In the genomic region with DNA sequence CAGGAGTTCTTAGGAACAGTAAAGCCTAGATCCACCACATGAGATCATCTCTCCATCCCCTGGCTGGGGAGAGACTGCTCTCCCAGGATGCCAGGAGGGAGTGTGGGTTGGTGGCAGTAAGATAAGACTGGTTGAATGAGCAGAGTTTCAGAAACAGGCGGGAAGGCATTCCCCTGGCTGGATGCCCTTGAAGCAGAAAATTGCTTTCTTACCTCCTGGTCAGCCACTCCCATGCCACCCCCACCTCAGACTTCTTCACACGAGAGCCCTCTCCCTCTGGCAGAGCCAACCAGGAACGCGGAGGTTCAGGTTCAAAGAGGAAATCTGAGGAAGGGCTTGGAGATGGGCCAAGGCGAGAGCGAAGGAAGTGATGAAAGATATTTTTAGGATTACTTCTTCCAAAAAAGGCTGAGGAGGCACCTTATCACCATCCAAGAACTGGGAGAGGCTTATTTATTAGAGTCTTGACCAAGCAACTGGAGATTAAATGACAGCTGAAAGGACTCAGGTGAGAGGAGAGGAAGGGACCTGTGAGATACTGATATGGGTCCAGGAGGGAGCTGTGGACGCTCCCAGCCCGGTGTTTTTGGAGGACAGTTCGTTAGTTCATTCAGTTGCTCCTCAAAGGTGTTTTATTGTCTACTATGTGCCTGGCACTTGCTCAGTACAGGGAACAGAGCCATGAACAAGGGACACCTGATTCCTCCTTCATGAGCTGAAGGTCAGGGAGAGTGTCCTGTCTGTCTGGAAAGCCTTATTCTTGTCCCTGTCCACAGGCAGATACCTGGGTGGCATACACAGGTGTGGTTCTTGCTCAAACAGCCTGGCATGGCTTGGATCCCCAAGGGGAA, we compare ENCODE assay signal across 15 cellular contexts. TPM values are rescaled to one million over a fixed set of nuclear protein-coding genes. Genes with fewer than 3 reads are reported as not detected.
A peak's percentile ranks its signal among the peaks of the same experiment; 100 is the strongest.
DNase-seq lines count a peak whose midpoint lies in the region; ATAC-seq, FAIRE-seq and TF ChIP-seq lines count a peak whose summit lies in the region.
"Had no signal": no experiment of that assay in that cellular context is flagged by ENCODE, and none has a peak within 500 bp of the region (broad histone marks: within the 10 kb centered on the region; RNA-seq: fewer than 3 reads in every experiment).

No MANE protein-coding gene starts in this region.

- TF ChIP-seq CTCF in 22Rv1 (IDR thresholded peaks at IDR 0.05) (no peak), HEK293 (tag by site-specific recombination; IDR thresholded peaks at IDR 0.05) (no peak), PC-3 (conservative IDR thresholded peaks at IDR 0.05; ENCODE audit: low read depth, low read length) (no peak), keratinocyte (optimal IDR thresholded peaks at IDR 0.05 in 1 of 3, IDR thresholded peaks at IDR 0.05 in 1 of 3, conservative IDR thresholded peaks at IDR 0.05 in 1 of 3; ENCODE audit: extremely low read depth in 1 of 3, insufficient read depth in 2 of 3, low read length in 3 of 3) (no peak)

- H3K4me1 ChIP-seq in HEK293 (ENCODE audit: control insufficient read depth, insufficient read depth, low read length) (peaks cover 9% of the 10 kb centered on the region), PC-3 (ENCODE audit: insufficient read depth, low read length) (no peaks in the 10 kb centered on the region), keratinocyte (ENCODE audit: control insufficient read depth, extremely low read depth, insufficient read depth, low read length) (peaks cover 17% of the 10 kb centered on the region)
- no peaks in the 10 kb centered on the region for H3K4me1 ChIP-seq in CD8-positive, alpha-beta memory T cell (ENCODE audit: insufficient read depth, low read length)
- H3K4me1 ChIP-seq: gastroesophageal sphincter had no signal

- H3K9me3 ChIP-seq in HEK293 (ENCODE audit: control insufficient read depth, insufficient read depth, low read depth, low read length), result no peaks in the 10 kb centered on the region
- no peaks in the 10 kb centered on the region for H3K9me3 ChIP-seq in PC-3 (ENCODE audit: low read length)
- H3K9me3 ChIP-seq in keratinocyte (ENCODE audit: control insufficient read depth, low read depth, low read length), result no peaks in the 10 kb centered on the region
- no peaks in the 10 kb centered on the region for H3K9me3 ChIP-seq in CD8-positive, alpha-beta memory T cell (ENCODE audit: low read length)
- H3K9me3 ChIP-seq: gastroesophageal sphincter had no signal

- no peaks in the 10 kb centered on the region for H3K4me1 Mint-ChIP-seq in CD8-positive, alpha-beta memory T cell
- peaks cover 7% of the 10 kb centered on the region for H3K4me1 Mint-ChIP-seq in stimulated activated memory B cell treated with anti-CD40 and anti-IgM and Interleukin-4, amounts not matched to agents 10 μg/mL and 1 μg/mL and 100 μg/mL, for 72 hours

- no peaks in the 10 kb centered on the region for H3K79me2 ChIP-seq in PC-3 (ENCODE audit: low read length)
- no peaks in the 10 kb centered on the region for H3K79me2 ChIP-seq in keratinocyte (ENCODE audit: control insufficient read depth, insufficient read depth, low read length)

- H3K4me3 Mint-ChIP-seq in CD8-positive, alpha-beta memory T cell, result no peak overlapping the region
- H3K4me3 Mint-ChIP-seq in stimulated activated memory B cell treated with anti-CD40 and anti-IgM and Interleukin-4, amounts not matched to agents 10 μg/mL and 1 μg/mL and 100 μg/mL, for 72 hours, result no peak overlapping the region
- H3K4me3 Mint-ChIP-seq: activated CD4-positive, alpha-beta T cell treated with anti-CD3 and anti-CD28 coated beads for 36 hours; central memory CD8-positive, alpha-beta T cell had no signal

- POLR2A ChIA-PET in HEK293 (lab: Yijun Ruan, JAX), result interaction anchor here (0.6 to 1.4 kb wide), 2 partner anchors 19 to 64 kb away, joined by 3 to 4 read pairs; a partner anchor contains a TSS
- POLR2A ChIA-PET in PC-3 (lab: Charles Lee; ENCODE audit: unreplicated experiment), result no interaction called here
- POLR2A ChIA-PET in CD8-positive, alpha-beta memory T cell (lab: Charles Lee), result no interaction called here

- H3K4me3 ChIP-seq in HEK293 (ENCODE audit: low read depth, low read length) (no peak overlapping the region), PC-3 (ENCODE audit: low read length) (no peak overlapping the region), keratinocyte (ENCODE audit: control insufficient read depth in 2 of 3, extremely low read depth in 1 of 3, insufficient read depth in 2 of 3, low read depth in 1 of 3, low read length in 3 of 3) (peak overlapping the region in 1 of 3 experiments; percentile 57)
- no peak overlapping the region for H3K4me3 ChIP-seq in CD8-positive, alpha-beta memory T cell (ENCODE audit: low read length)
- H3K4me3 ChIP-seq: gastroesophageal sphincter, SK-N-MC had no signal

- H3K4me2 ChIP-seq in PC-3 (ENCODE audit: low read length) (no peak overlapping the region), keratinocyte (ENCODE audit: control insufficient read depth, extremely low read depth, insufficient read depth, low read depth, low read length) (peak overlapping the region; percentile 62)

- FAIRE-seq in keratinocyte (lab: Jason Lieb, UNC), result no peak

- peak overlapping the region; percentile 37; the same call in 1 of the 2 replicates for H3K27ac ChIP-seq in 22Rv1
- H3K27ac ChIP-seq in HEK293 (ENCODE audit: extremely low read depth, low read depth, low read length), result peak overlapping the region; percentile 22; the same call in 1 of the 2 replicates
- no peak overlapping the region for H3K27ac ChIP-seq in PC-3 (ENCODE audit: low read length)
- H3K27ac ChIP-seq in keratinocyte (ENCODE audit: control insufficient read depth, insufficient read depth, low read length), result no peak overlapping the region
- no peak overlapping the region for H3K27ac ChIP-seq in CD8-positive, alpha-beta memory T cell (ENCODE audit: low read depth, low read length)
- H3K27ac ChIP-seq: gastroesophageal sphincter, SK-N-MC had no signal

- H3K9me1 ChIP-seq in keratinocyte (ENCODE audit: control insufficient read depth, extremely low read depth, insufficient read depth, low read length), result no peaks in the 10 kb centered on the region

- H3K27me3 Mint-ChIP-seq in CD8-positive, alpha-beta memory T cell, result peaks cover 5 to 33% of the 10 kb centered on the region in 2 donors
- H3K27me3 Mint-ChIP-seq in stimulated activated memory B cell treated with anti-CD40 and anti-IgM and Interleukin-4, amounts not matched to agents 10 μg/mL and 1 μg/mL and 100 μg/mL, for 72 hours, result peaks cover 48% of the 10 kb centered on the region

- H3K27me3 ChIP-seq in PC-3 (ENCODE audit: low read length), result peaks cover 36% of the 10 kb centered on the region
- H3K27me3 ChIP-seq in keratinocyte (ENCODE audit: control insufficient read depth, extremely low read depth, insufficient read depth, low read length), result peaks cover 52% of the 10 kb centered on the region
- H3K27me3 ChIP-seq in CD8-positive, alpha-beta memory T cell (ENCODE audit: insufficient read depth, low read length, poor library complexity, severe bottlenecking), result no peaks in the 10 kb centered on the region

- BruUV-seq in PC-3 (replicated peaks; lab: Mats Ljungman, UMichigan), result no TSS peak

- H3F3A ChIP-seq in PC-3 (ENCODE audit: low read length, unreplicated experiment), result no peaks in the 10 kb centered on the region

- CTCF ChIA-PET in HEK293 (lab: Yijun Ruan, JAX), result interaction anchor here (0.6 to 6.9 kb wide), 7 partner anchors 9 to 184 kb away, joined by 3 to 39 read pairs (median 4); no protein-coding TSS in a partner anchor
- CTCF ChIA-PET in PC-3 (lab: Charles Lee), result interaction anchor here (0.6 kb wide), 1 partner anchor 22 kb away, joined by 3 read pairs; no protein-coding TSS in a partner anchor
- CTCF ChIA-PET in CD8-positive, alpha-beta memory T cell (lab: Charles Lee), result interaction anchor here (1.8 to 1.9 kb wide), 2 partner anchors 10 to 15 kb away, joined by 3 to 7 read pairs; no protein-coding TSS in a partner anchor

- intact Hi-C loops in PC-3 (cut with micrococcal nuclease), result no loop called here

- no peaks in the 10 kb centered on the region for H3K9me2 ChIP-seq in PC-3 (replicated peaks; ENCODE audit: low read length)

- no peak overlapping the region for H3K9ac ChIP-seq in PC-3 (ENCODE audit: low read length)
- H3K9ac ChIP-seq in keratinocyte (ENCODE audit: control insufficient read depth, extremely low read depth, insufficient read depth, low read length), result no peak overlapping the region

- ATAC-seq in PC-3 (no peak), HG03025 (IDR thresholded peaks at IDR 0.05; ENCODE audit: low FRiP score, unreplicated experiment) (no peak)
- no peak for ATAC-seq in stimulated activated memory B cell treated with anti-CD40 and anti-IgM and Interleukin-4, amounts not matched to agents 10 μg/mL and 1 μg/mL and 100 μg/mL, for 72 hours
- ATAC-seq: gastroesophageal sphincter had no signal

- peaks cover 0 to 3% (median 0%) of the 10 kb centered on the region in 5 donors for H3K9me3 Mint-ChIP-seq in CD8-positive, alpha-beta memory T cell
- no peaks in the 10 kb centered on the region for H3K9me3 Mint-ChIP-seq in stimulated activated memory B cell treated with anti-CD40 and anti-IgM and Interleukin-4, amounts not matched to agents 10 μg/mL and 1 μg/mL and 100 μg/mL, for 72 hours
- H3K9me3 Mint-ChIP-seq: central memory CD8-positive, alpha-beta T cell had no signal

- H3K36me3 ChIP-seq in HEK293 (ENCODE audit: control insufficient read depth in 2 of 2, insufficient read depth in 1 of 2, low read length in 2 of 2) (no peaks in the 10 kb centered on the region), PC-3 (ENCODE audit: low read depth, low read length) (no peaks in the 10 kb centered on the region), keratinocyte (ENCODE audit: control insufficient read depth in 2 of 2, extremely low read depth in 1 of 2, insufficient read depth in 2 of 2, low read length in 2 of 2) (no peaks in the 10 kb centered on the region)
- H3K36me3 ChIP-seq in CD8-positive, alpha-beta memory T cell (ENCODE audit: insufficient read depth, low read length), result no peaks in the 10 kb centered on the region
- H3K36me3 ChIP-seq: gastroesophageal sphincter had no signal

- no peak overlapping the region for H3K27ac Mint-ChIP-seq in CD8-positive, alpha-beta memory T cell
- H3K27ac Mint-ChIP-seq in stimulated activated memory B cell treated with anti-CD40 and anti-IgM and Interleukin-4, amounts not matched to agents 10 μg/mL and 1 μg/mL and 100 μg/mL, for 72 hours, result no peak overlapping the region

- H2AFZ ChIP-seq in PC-3 (ENCODE audit: low read length) (no peak overlapping the region), keratinocyte (ENCODE audit: control insufficient read depth, low read length) (no peak overlapping the region)

- dilution Hi-C loops in keratinocyte (cut with MboI; ENCODE audit: extremely low pct_ligation_motif_present, low sequenced_read_pairs), result no loop called here

- H3K36me3 Mint-ChIP-seq in CD8-positive, alpha-beta memory T cell, result no peaks in the 10 kb centered on the region
- no peaks in the 10 kb centered on the region for H3K36me3 Mint-ChIP-seq in stimulated activated memory B cell treated with anti-CD40 and anti-IgM and Interleukin-4, amounts not matched to agents 10 μg/mL and 1 μg/mL and 100 μg/mL, for 72 hours

- DNase-seq in PC-3 (peak; percentile 17), keratinocyte (ENCODE audit: low read depth, low spot score) (no peak), COLO668 (lab: John Stamatoyannopoulos, UW; ENCODE audit: unreplicated experiment) (no peak)
- DNase-seq in CD8-positive, alpha-beta memory T cell, result no peak
- DNase-seq: NCI-H345 had no signal

- H4K20me1 ChIP-seq in PC-3 (ENCODE audit: low read length) (no peaks in the 10 kb centered on the region), keratinocyte (ENCODE audit: control insufficient read depth, extremely low read depth, insufficient read depth, low read length) (no peaks in the 10 kb centered on the region)

RNA-seq across cellular contexts. Expression of a gene that starts 18.9 kb away (rescaled TPM):
- total RNA-seq in PC-3 (2014; rRNA removed), result not detected in 2 replicates
- polyA plus RNA-seq in keratinocyte, result 0.03 to 0.08 TPM (median 0.03 TPM) in 3 replicates
- 4.9 TPM for polyA plus RNA-seq in keratinocyte (2011; ENCODE audit: low read depth)
- 0.02 and 0.09 TPM in 2 replicates for polyA plus RNA-seq in keratinocyte (2011; cell fraction: cytosol; rRNA removed)
- polyA plus RNA-seq in keratinocyte (2011; cell fraction: nucleus; rRNA removed), result 0.29 and 0.60 TPM in 2 replicates
- 0.02 and 8.6 TPM in 2 replicates for polyA plus RNA-seq in keratinocyte (2012; ENCODE audit: low replicate concordance)
- 0.20 to 0.90 TPM in 2 of 3 replicates, not detected in the other for polyA minus RNA-seq in keratinocyte
- not detected for polyA minus RNA-seq in keratinocyte (2011; cell fraction: cytosol; rRNA and poly(A)+ RNA removed)
- 0.32 and 0.54 TPM in 2 replicates for polyA minus RNA-seq in keratinocyte (2011; cell fraction: nucleus; rRNA and poly(A)+ RNA removed)
- not detected for total RNA-seq in CD8-positive, alpha-beta memory T cell
- polyA plus RNA-seq in CD8-positive, alpha-beta memory T cell, result not detected
- total RNA-seq: activated CD4-positive, alpha-beta T cell treated with anti-CD3 and anti-CD28 coated beads for 36 hours; posterior vena cava; subcutaneous adipose tissue had no signal

RNA-seq across cellular contexts. Expression of a gene that starts 41.0 kb away (rescaled TPM):
- not detected in 2 replicates for total RNA-seq in PC-3 (2014; rRNA removed)
- polyA plus RNA-seq in keratinocyte, result 39.2 to 88.7 TPM (median 47.8 TPM) in 3 replicates
- 11.2 TPM for polyA plus RNA-seq in keratinocyte (2011; ENCODE audit: low read depth)
- polyA plus RNA-seq in keratinocyte (2011; cell fraction: cytosol; rRNA removed), result 34.2 and 34.5 TPM in 2 replicates
- polyA plus RNA-seq in keratinocyte (2011; cell fraction: nucleus; rRNA removed), result 46.2 and 59.1 TPM in 2 replicates
- 31.2 and 36.0 TPM in 2 replicates for polyA plus RNA-seq in keratinocyte (2012; ENCODE audit: low replicate concordance)
- polyA minus RNA-seq in keratinocyte, result 26.4 to 53.7 TPM (median 39.2 TPM) in 3 replicates
- 31.3 TPM for polyA minus RNA-seq in keratinocyte (2011; cell fraction: cytosol; rRNA and poly(A)+ RNA removed)
- 27.0 and 31.3 TPM in 2 replicates for polyA minus RNA-seq in keratinocyte (2011; cell fraction: nucleus; rRNA and poly(A)+ RNA removed)
- total RNA-seq in CD8-positive, alpha-beta memory T cell, result under 1 TPM; 0.29 to 0.48 TPM
- polyA plus RNA-seq in CD8-positive, alpha-beta memory T cell, result not detected
- total RNA-seq: activated CD4-positive, alpha-beta T cell treated with anti-CD3 and anti-CD28 coated beads for 36 hours had no signal

Comparison
In these comparisons a context has a peak if more than half of its experiments do, and no peak if none do; other contexts are left out.
1. H3K27ac ChIP-seq: peak in 22Rv1 (single experiment) and HEK293 (single experiment); none in PC-3 (single experiment), keratinocyte (single experiment) and CD8-positive, alpha-beta memory T cell (single experiment).